In genomic region chr7:108253275-108254044, GRCh38 we compare ENCODE assay signal across 19 cellular contexts.
DNase-seq lines count a peak whose midpoint lies in the region; ATAC-seq, FAIRE-seq and TF ChIP-seq lines count a peak whose summit lies in the region.
"Had no signal": no experiment of that assay in that cellular context is flagged by ENCODE, and none has a peak within 500 bp of the region (broad histone marks: within the 10 kb centered on the region; RNA-seq: fewer than 3 reads in every experiment).

No MANE protein-coding gene starts in this region.

- H3K4me1 Mint-ChIP-seq in astrocyte (ENCODE audit: low read depth, unreplicated experiment) = peaks cover 14% of the 10 kb centered on the region
- H3K4me1 Mint-ChIP-seq: memory B cell had no signal

- H2AFZ ChIP-seq in astrocyte (ENCODE audit: low read depth, low read length) = no peak overlapping the region

- H3K27ac ChIP-seq in astrocyte (ENCODE audit: low read depth, low read length) = no peak overlapping the region
- H3K27ac ChIP-seq: neutrophil, skin epidermis had no signal

- H3K9me3 Mint-ChIP-seq in astrocyte (ENCODE audit: unreplicated experiment) = peaks cover 3% of the 10 kb centered on the region

- no peak for TF ChIP-seq CTCF in astrocyte (IDR thresholded peaks at IDR 0.05; ENCODE audit: insufficient read depth, low read depth, low read length)

- no peaks in the 10 kb centered on the region for H3K27me3 ChIP-seq in astrocyte (ENCODE audit: insufficient read depth, low read length)
- H3K27me3 ChIP-seq: neutrophil had no signal

- H3K4me1 ChIP-seq in astrocyte (ENCODE audit: insufficient read depth, low read length) = peaks cover 6% of the 10 kb centered on the region

- no peaks in the 10 kb centered on the region for H3K36me3 Mint-ChIP-seq in astrocyte (ENCODE audit: low read depth, unreplicated experiment)
- H3K36me3 Mint-ChIP-seq: memory B cell had no signal

- no peak for ATAC-seq in HG02798 (IDR thresholded peaks at IDR 0.05; ENCODE audit: poor library complexity, unreplicated experiment)
- ATAC-seq: activated CD4-positive, CD25-positive, alpha-beta regulatory T cell treated with anti-CD3 and anti-CD28 coated beads, Interleukin-2, amount 50 U/mL, for 24 hours; CD8-positive, alpha-beta T cell; esophagus mucosa had no signal

- H3K4me2 ChIP-seq in astrocyte (ENCODE audit: low read length) = no peak overlapping the region

- DNase-seq in DMS153 (lab: John Stamatoyannopoulos, UW) (peak; percentile 55), NCI-H2029 (lab: John Stamatoyannopoulos, UW) (peak; percentile 84), astrocyte (ENCODE audit: low read depth) (peak; percentile 76), kidney tubule cell (ENCODE audit: low spot score) (peak; percentile 87), ureter (ENCODE audit: low spot score) (no peak), DMS114 treated with DMSO at 0.1 percent for 48 hours (lab: John Stamatoyannopoulos, UW; ENCODE audit: unreplicated experiment) (no peak), islet precursor cell (no peak)
- DNase-seq: activated CD8-positive, alpha-beta memory T cell treated with anti-CD3 and anti-CD28 coated beads, Interleukin-2, amount 50 U/mL, for 4 hours; CD8-positive, alpha-beta T cell; NCI-H1930; SW 1271 had no signal

- no peaks in the 10 kb centered on the region for H3K27me3 Mint-ChIP-seq in astrocyte (ENCODE audit: low read depth, unreplicated experiment)
- H3K27me3 Mint-ChIP-seq: activated naive CD8-positive, alpha-beta T cell had no signal

- no peak overlapping the region for H3K9ac ChIP-seq in astrocyte (ENCODE audit: low read length)

- no peaks in the 10 kb centered on the region for H3K36me3 ChIP-seq in astrocyte (ENCODE audit: insufficient read depth, low read length)
- H3K36me3 ChIP-seq: neutrophil had no signal

- H3K4me3 ChIP-seq in astrocyte (ENCODE audit: insufficient read depth, low read depth, low read length) = no peak overlapping the region
- H3K4me3 ChIP-seq: skin epidermis had no signal

- H4K20me1 ChIP-seq in astrocyte (ENCODE audit: insufficient read depth, low read length) = no peaks in the 10 kb centered on the region

- peak overlapping the region; percentile 16 for H3K27ac Mint-ChIP-seq in astrocyte (ENCODE audit: unreplicated experiment)
- H3K27ac Mint-ChIP-seq: activated naive CD8-positive, alpha-beta T cell; CD8-positive, alpha-beta T cell; memory B cell had no signal

- H3K9me3 ChIP-seq in astrocyte (ENCODE audit: insufficient read depth, low read depth, low read length) = no peaks in the 10 kb centered on the region
- H3K9me3 ChIP-seq: neutrophil had no signal

- FAIRE-seq in astrocyte (lab: Jason Lieb, UNC) = no peak
- FAIRE-seq: colon had no signal

- H3K4me3 Mint-ChIP-seq in astrocyte (ENCODE audit: unreplicated experiment) = no peak overlapping the region
- H3K4me3 Mint-ChIP-seq: activated naive CD8-positive, alpha-beta T cell; CD8-positive, alpha-beta T cell; memory B cell had no signal

- H3K79me2 ChIP-seq in astrocyte (ENCODE audit: insufficient read depth, low read length) = no peaks in the 10 kb centered on the region

Comparison
In these comparisons a context has a peak if more than half of its experiments do, and no peak if none do; other contexts are left out.
1. DNase-seq: peak in DMS153 (single experiment), NCI-H2029 (single experiment), astrocyte (single experiment) and kidney tubule cell (single experiment); none in ureter (single experiment), DMS114 treated with DMSO at 0.1 percent for 48 hours (single experiment) and islet precursor cell (single experiment).